ENCODE assay signal across 8 cellular contexts in genomic region chr2:235605306-235605998, GRCh38.
A peak's percentile ranks its signal among the peaks of the same experiment; 100 is the strongest.
DNase-seq lines count a peak whose midpoint lies in the region; ATAC-seq and TF ChIP-seq lines count a peak whose summit lies in the region.

No MANE protein-coding gene starts in this region.

- H3K27me3 ChIP-seq in body of pancreas = no peaks in the 10 kb centered on the region
- H3K27me3 ChIP-seq in skeletal muscle satellite cell (ENCODE audit: control insufficient read depth, insufficient read depth, low read length) = no peaks in the 10 kb centered on the region
- no peaks in the 10 kb centered on the region for H3K27me3 ChIP-seq in Karpas-422 (ENCODE audit: low read length)

- DNase-seq in AG20443 (ENCODE audit: low spot score) = peak; percentile 96
- DNase-seq in NCI-H1694 (lab: John Stamatoyannopoulos, UW) = peak; percentile 71
- peak; percentile 41 to 74 (median 63) for DNase-seq in body of pancreas
- peak; percentile 74 to 86 for DNase-seq in hippocampal formation (lab: John Stamatoyannopoulos, UW)
- DNase-seq in activated gamma-delta T cell treated with Interleukin-2 at 50 U/mL for 16 hours = no peak
- DNase-seq in Karpas-422 = no peak

- TF ChIP-seq CTCF in body of pancreas (IDR thresholded peaks at IDR 0.05) = no peak

- H3K9ac ChIP-seq in skeletal muscle satellite cell (ENCODE audit: low read depth, low read length) (peak overlapping the region; percentile 80), Karpas-422 (ENCODE audit: low read length) (no peak overlapping the region)

- no peak overlapping the region for H2AFZ ChIP-seq in Karpas-422 (ENCODE audit: low read length)

- peak overlapping the region; percentile 79 for H3K4me2 ChIP-seq in skeletal muscle satellite cell (ENCODE audit: low read length)
- H3K4me2 ChIP-seq in Karpas-422 (ENCODE audit: low read depth, low read length, poor library complexity, severe bottlenecking) = no peak overlapping the region

- WGBS in body of pancreas, 2 donors = 44 to 65% methylated on average over 22 of the region's 22 CpGs

- intact Hi-C loops in body of pancreas (cut with DNase I) = no loop called here

- H3K4me1 ChIP-seq in body of pancreas = peaks cover 27% of the 10 kb centered on the region
- H3K4me1 ChIP-seq in skeletal muscle satellite cell (ENCODE audit: control insufficient read depth, insufficient read depth, low read length) = peaks cover 37% of the 10 kb centered on the region
- no peaks in the 10 kb centered on the region for H3K4me1 ChIP-seq in Karpas-422 (ENCODE audit: low read length)

- H3K9me3 ChIP-seq in body of pancreas (no peaks in the 10 kb centered on the region), skeletal muscle satellite cell (replicated peaks; ENCODE audit: low read length) (no peaks in the 10 kb centered on the region), Karpas-422 (ENCODE audit: low read length) (no peaks in the 10 kb centered on the region)

- no peaks in the 10 kb centered on the region for H4K20me1 ChIP-seq in Karpas-422 (ENCODE audit: insufficient read depth, low read depth, low read length)

- H3K27ac ChIP-seq in body of pancreas (no peak overlapping the region), Karpas-422 (ENCODE audit: low read length) (no peak overlapping the region)

- no peaks in the 10 kb centered on the region for H3K36me3 ChIP-seq in body of pancreas (replicated peaks in 1 of 2; ENCODE audit: insufficient read depth in 1 of 2, low read depth in 2 of 2)
- no peaks in the 10 kb centered on the region for H3K36me3 ChIP-seq in skeletal muscle satellite cell (ENCODE audit: insufficient read depth, low read length)
- no peaks in the 10 kb centered on the region for H3K36me3 ChIP-seq in Karpas-422 (ENCODE audit: insufficient read depth, low read length)

- H3K4me3 ChIP-seq in body of pancreas (no peak overlapping the region), skeletal muscle satellite cell (ENCODE audit: low read length) (peak overlapping the region; percentile 59), Karpas-422 (ENCODE audit: low read length) (no peak overlapping the region)

- no peaks in the 10 kb centered on the region for H3K9me2 ChIP-seq in Karpas-422 (replicated peaks; ENCODE audit: insufficient read depth, low read length)

- ATAC-seq in body of pancreas = peak; percentile 69
- ATAC-seq in GM21576 (IDR thresholded peaks at IDR 0.05; ENCODE audit: unreplicated experiment) = no peak

- no peaks in the 10 kb centered on the region for H3K79me2 ChIP-seq in Karpas-422 (ENCODE audit: low read length)

- no peak for TF ChIP-seq POLR2A in body of pancreas (IDR thresholded peaks at IDR 0.05)

Comparison
In these comparisons a context has a peak if more than half of its experiments do, and no peak if none do; other contexts are left out.
1. DNase-seq: peak in AG20443 (single experiment), NCI-H1694 (single experiment), body of pancreas (4 of 4) and hippocampal formation (2 of 2); none in activated gamma-delta T cell treated with Interleukin-2 at 50 U/mL for 16 hours (single experiment) and Karpas-422 (single experiment).